In the genomic region with DNA sequence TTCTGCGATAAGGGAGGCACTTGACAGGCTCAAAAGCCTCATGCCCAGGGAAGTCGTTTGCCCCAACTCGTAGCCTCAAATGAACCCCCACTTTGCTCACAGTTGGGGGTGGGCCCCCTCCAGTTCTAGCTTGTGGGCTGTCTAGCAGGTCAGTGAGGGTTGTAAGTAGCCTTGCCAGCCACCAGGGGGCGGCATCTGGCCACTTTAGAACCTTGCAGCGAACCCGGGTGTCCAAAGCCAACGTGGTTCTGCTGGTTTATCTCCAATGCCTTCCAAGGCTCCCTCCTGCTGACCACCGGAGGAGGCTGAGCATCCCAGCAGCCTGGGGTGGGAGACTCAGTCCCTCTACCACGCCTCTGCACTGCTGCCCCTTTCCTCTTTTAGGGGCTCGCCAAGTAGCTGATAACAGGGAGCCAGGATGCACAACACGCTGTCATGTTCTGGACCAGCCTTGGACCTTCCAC, we compare ENCODE assay signal across 9 cellular contexts. TPM values are rescaled to one million over a fixed set of nuclear protein-coding genes. Genes with fewer than 3 reads are reported as not detected.
DNase-seq lines count a peak whose midpoint lies in the region; ATAC-seq and TF ChIP-seq lines count a peak whose summit lies in the region.
"Had no signal": no experiment of that assay in that cellular context is flagged by ENCODE, and none has a peak within 500 bp of the region (broad histone marks: within the 10 kb centered on the region; RNA-seq: fewer than 3 reads in every experiment).

No MANE protein-coding gene starts in this region.

- POLR2A ChIA-PET in activated CD8-positive, alpha-beta T cell treated with anti-CD3 and anti-CD28 coated beads, Interleukin-2, amount 10 ng/mL, durations not matched to agents 7 days and 5 days (lab: Charles Lee), result interaction anchor here (2.2 kb wide), 1 partner anchor 9 kb away, joined by 11 read pairs; the partner anchor contains the start of gene RBSN

- CTCF ChIA-PET in activated CD8-positive, alpha-beta T cell treated with anti-CD3 and anti-CD28 coated beads, Interleukin-2, amount 10 ng/mL, durations not matched to agents 7 days and 5 days (lab: Charles Lee), result interaction anchor here (0.7 to 4.4 kb wide), 36 partner anchors 9 to 299 kb away, joined by 3 to 53 read pairs (median 4); partner anchors contain the start of genes CAPN7 and RBSN

- no peaks in the 10 kb centered on the region for H3K9me3 Mint-ChIP-seq in activated CD8-positive, alpha-beta T cell treated with anti-CD3 and anti-CD28 coated beads, Interleukin-2, amount 10 ng/mL, durations not matched to agents 7 days and 5 days (ENCODE audit: insufficient read depth)
- no peaks in the 10 kb centered on the region for H3K9me3 Mint-ChIP-seq in endothelial cell (ENCODE audit: unreplicated experiment)
- H3K9me3 Mint-ChIP-seq: stimulated activated naive CD8-positive, alpha-beta T cell treated with anti-CD3 and anti-CD28 coated beads, Interleukin-15, Interleukin-2, amounts not matched to agents 100 ng/mL and 50 ng/mL, for 24 hours had no signal

- ATAC-seq in HG03066 (IDR thresholded peaks at IDR 0.05; ENCODE audit: low read depth, unreplicated experiment), result peak; percentile 84
- peak; percentile 94 for ATAC-seq in activated CD8-positive, alpha-beta T cell treated with anti-CD3 and anti-CD28 coated beads, Interleukin-2, amount 10 ng/mL, durations not matched to agents 7 days and 5 days

- no peak overlapping the region for H3K4me3 Mint-ChIP-seq in activated CD8-positive, alpha-beta T cell treated with anti-CD3 and anti-CD28 coated beads, Interleukin-2, amount 10 ng/mL, durations not matched to agents 7 days and 5 days
- no peak overlapping the region for H3K4me3 Mint-ChIP-seq in endothelial cell (ENCODE audit: unreplicated experiment)
- H3K4me3 Mint-ChIP-seq: stimulated activated naive CD8-positive, alpha-beta T cell treated with anti-CD3 and anti-CD28 coated beads, Interleukin-15, Interleukin-2, amounts not matched to agents 100 ng/mL and 50 ng/mL, for 24 hours had no signal

- H3K27me3 Mint-ChIP-seq in activated CD8-positive, alpha-beta T cell treated with anti-CD3 and anti-CD28 coated beads, Interleukin-2, amount 10 ng/mL, durations not matched to agents 7 days and 5 days (ENCODE audit: low read depth), result peaks cover 7% of the 10 kb centered on the region
- H3K27me3 Mint-ChIP-seq in endothelial cell (ENCODE audit: unreplicated experiment), result no peaks in the 10 kb centered on the region
- H3K27me3 Mint-ChIP-seq: stimulated activated naive CD8-positive, alpha-beta T cell treated with anti-CD3 and anti-CD28 coated beads, Interleukin-15, Interleukin-2, amounts not matched to agents 100 ng/mL and 50 ng/mL, for 24 hours had no signal

- no peaks in the 10 kb centered on the region for H3K36me3 Mint-ChIP-seq in activated CD8-positive, alpha-beta T cell treated with anti-CD3 and anti-CD28 coated beads, Interleukin-2, amount 10 ng/mL, durations not matched to agents 7 days and 5 days (ENCODE audit: low read depth)
- H3K36me3 Mint-ChIP-seq in endothelial cell (ENCODE audit: low read depth, unreplicated experiment), result no peaks in the 10 kb centered on the region

- H3K4me1 Mint-ChIP-seq in activated CD8-positive, alpha-beta T cell treated with anti-CD3 and anti-CD28 coated beads, Interleukin-2, amount 10 ng/mL, durations not matched to agents 7 days and 5 days (ENCODE audit: low read depth), result peaks cover 2% of the 10 kb centered on the region
- H3K4me1 Mint-ChIP-seq in endothelial cell (ENCODE audit: unreplicated experiment), result peaks cover 8% of the 10 kb centered on the region

- H3K27ac Mint-ChIP-seq in activated CD8-positive, alpha-beta T cell treated with anti-CD3 and anti-CD28 coated beads, Interleukin-2, amount 10 ng/mL, durations not matched to agents 7 days and 5 days, result no peak overlapping the region
- H3K27ac Mint-ChIP-seq in endothelial cell (ENCODE audit: unreplicated experiment), result peak overlapping the region; percentile 76
- H3K27ac Mint-ChIP-seq: stimulated activated naive CD8-positive, alpha-beta T cell treated with anti-CD3 and anti-CD28 coated beads, Interleukin-15, Interleukin-2, amounts not matched to agents 100 ng/mL and 50 ng/mL, for 24 hours had no signal

- DNase-seq in NCI-H187 (lab: John Stamatoyannopoulos, UW), result peak; percentile 7 to 50
- no peak for DNase-seq in NCI-H187 treated with DMSO at 0.1 percent for 48 hours (lab: John Stamatoyannopoulos, UW)
- DNase-seq in NCI-H774 (lab: John Stamatoyannopoulos, UW), result peak; percentile 62
- peak; percentile 81 for DNase-seq in activated CD8-positive, alpha-beta T cell treated with anti-CD3 and anti-CD28 coated beads, Interleukin-2, amount 10 ng/mL, durations not matched to agents 7 days and 5 days
- peak; percentile 82 for DNase-seq in endothelial cell (ENCODE audit: low spot score)
- DNase-seq in middle frontal gyrus (ENCODE audit: extremely low spot score, low spot score), result peak; percentile 59
- peak; percentile 45 to 52 for DNase-seq in stimulated activated CD8-positive, alpha-beta memory T cell treated with anti-CD3 and anti-CD28 coated beads, Interleukin-4, amount 100 ng/mL, for 1 hour (ENCODE audit: low read depth in 2 of 2, low spot score in 1 of 2)

- TF ChIP-seq CTCF in endothelial cell (IDR thresholded peaks at IDR 0.05; ENCODE audit: unreplicated experiment), result peak; percentile 94

RNA-seq across cellular contexts. Expression of gene RBSN, which starts 9.2 kb away (rescaled TPM):
- total RNA-seq in activated CD8-positive, alpha-beta T cell treated with anti-CD3 and anti-CD28 coated beads, Interleukin-2, amount 10 ng/mL, durations not matched to agents 7 days and 5 days, result 10 to 100 TPM; 16.4 to 17.8 TPM
- 25.7 TPM for total RNA-seq in endothelial cell (ENCODE audit: unreplicated experiment)

RNA-seq across cellular contexts. Expression of gene MRPS25, which starts 43.0 kb away (rescaled TPM):
- 10 to 100 TPM; 58.5 to 64.6 TPM for total RNA-seq in activated CD8-positive, alpha-beta T cell treated with anti-CD3 and anti-CD28 coated beads, Interleukin-2, amount 10 ng/mL, durations not matched to agents 7 days and 5 days
- 36.4 TPM for total RNA-seq in endothelial cell (ENCODE audit: unreplicated experiment)
